ENCODE assay signal across 17 cellular contexts in the genomic region with DNA sequence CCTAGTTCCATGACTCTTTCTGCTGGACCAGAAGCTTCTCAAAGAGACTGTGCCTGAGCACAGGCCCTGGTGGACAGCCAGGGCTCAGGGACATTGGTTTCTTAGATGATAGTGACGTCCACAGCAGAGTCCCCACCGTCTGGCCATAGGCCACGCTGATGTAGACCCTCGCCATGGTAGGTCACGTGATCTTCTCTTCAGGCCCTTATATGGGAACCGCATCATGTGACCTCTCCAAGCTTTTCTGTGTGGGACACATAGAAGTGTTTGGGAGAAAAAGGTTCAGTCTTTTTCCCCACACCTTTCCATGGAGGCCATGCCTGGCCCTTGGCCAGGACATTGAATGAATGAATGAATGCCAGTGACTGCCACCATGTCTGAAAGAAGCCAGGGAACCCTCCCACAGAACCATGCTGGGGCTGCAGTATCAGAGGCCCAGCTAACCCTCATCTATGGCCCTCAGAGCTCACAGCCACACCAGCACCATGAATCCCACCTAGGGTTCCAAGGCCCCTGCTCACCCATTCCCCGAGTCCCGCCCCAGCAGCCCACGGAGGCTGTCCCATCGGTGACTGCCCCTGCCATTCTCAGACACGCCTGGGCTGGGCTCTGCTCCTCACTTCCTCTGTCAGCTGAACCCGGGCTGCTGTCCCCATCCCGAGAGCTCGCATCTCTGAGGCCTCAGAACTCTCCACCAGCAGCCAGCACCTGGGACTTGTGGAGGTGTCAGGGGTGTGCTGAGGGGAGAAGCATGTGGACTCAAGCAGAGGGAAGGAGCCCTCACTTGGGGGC.
DNase-seq lines count a peak whose midpoint lies in the region; ATAC-seq, FAIRE-seq and TF ChIP-seq lines count a peak whose summit lies in the region.
"Had no signal": no experiment of that assay in that cellular context is flagged by ENCODE, and none has a peak within 500 bp of the region (broad histone marks: within the 10 kb centered on the region; RNA-seq: fewer than 3 reads in every experiment).

No MANE protein-coding gene starts in this region.

- in situ Hi-C loops in K562 (cut with MboI): no loop called here

- H3K4me1 ChIP-seq in BLaER1: peaks cover 4% of the 10 kb centered on the region
- H3K4me1 ChIP-seq in K562 (replicated peaks in 1 of 2; ENCODE audit: control insufficient read depth in 2 of 2, insufficient read depth in 2 of 2, low read length in 2 of 2): peaks cover 5 to 7% of the 10 kb centered on the region in 2 experiments; a peak in 3 of 5 replicates
- H3K4me1 ChIP-seq in lower lobe of right lung: no peaks in the 10 kb centered on the region
- no peaks in the 10 kb centered on the region for H3K4me1 ChIP-seq in left lung

- H3K9ac ChIP-seq in BLaER1: no peak overlapping the region
- peak overlapping the region in 1 of 2 experiments; percentile 37; a peak in 2 of 4 replicates for H3K9ac ChIP-seq in K562 (ENCODE audit: insufficient read depth in 1 of 2, low read depth in 2 of 2, low read length in 2 of 2)
- H3K9ac ChIP-seq: KMS-11 had no signal

- no peak for FAIRE-seq in K562 (lab: Jason Lieb, UNC)
- FAIRE-seq in GM12892 (lab: Jason Lieb, UNC): no peak
- FAIRE-seq: D721Med, G401.6, H1 had no signal

- H3K9me3 ChIP-seq in BLaER1: peaks cover 25% of the 10 kb centered on the region
- H3K9me3 ChIP-seq in K562 (replicated peaks; ENCODE audit: control insufficient read depth, insufficient read depth, low read depth, low read length): peaks cover 10% of the 10 kb centered on the region
- no peaks in the 10 kb centered on the region for H3K9me3 ChIP-seq in lower lobe of right lung
- H3K9me3 ChIP-seq in left lung: no peaks in the 10 kb centered on the region

- 0 out of 2 replicates have a peak overlapping the region, but pooled peaks have one; percentile 6 for H3K27ac ChIP-seq in BLaER1
- H3K27ac ChIP-seq in K562 (ENCODE audit: extremely low read depth, low read depth, low read length): no peak overlapping the region
- H3K27ac ChIP-seq in lower lobe of right lung: no peak overlapping the region
- no peak overlapping the region for H3K27ac ChIP-seq in left lung
- H3K27ac ChIP-seq: KMS-11 had no signal

- H3K9me1 ChIP-seq in K562 (ENCODE audit: control insufficient read depth, insufficient read depth, low read length): no peaks in the 10 kb centered on the region

- TF ChIP-seq CTCF in K562 (IDR thresholded peaks at IDR 0.05 in 2 of 3, conservative IDR thresholded peaks at IDR 0.05 in 1 of 3; ENCODE audit: insufficient read depth in 2 of 3, low read depth in 1 of 3, low read length in 3 of 3) (no peak), lower lobe of right lung (IDR thresholded peaks at IDR 0.05) (no peak), left lung (IDR thresholded peaks at IDR 0.05) (no peak)

- no peak for TF ChIP-seq EP300 in K562 (IDR thresholded peaks at IDR 0.05; ENCODE audit: low read length)

- H4K20me1 ChIP-seq in BLaER1 (no peaks in the 10 kb centered on the region), K562 (replicated peaks; ENCODE audit: control insufficient read depth, insufficient read depth, low read length) (no peaks in the 10 kb centered on the region)

- WGBS in K562 (ENCODE audit: insufficient coverage, low coverage, missing lambda C conversion rate): 58% methylated on average over 12 of the region's 14 CpGs

- TF ChIP-seq POLR2A in K562 (conservative IDR thresholded peaks at IDR 0.05): no peak
- TF ChIP-seq POLR2A in GM12892 (IDR thresholded peaks at IDR 0.05; ENCODE audit: low read depth, low read length): no peak

- no peak overlapping the region for H3K4me2 ChIP-seq in BLaER1
- H3K4me2 ChIP-seq in K562 (ENCODE audit: insufficient read depth, low read length): no peak overlapping the region
- H3K4me2 ChIP-seq: KMS-11 had no signal

- H3K27me3 ChIP-seq in BLaER1: no peaks in the 10 kb centered on the region
- no peaks in the 10 kb centered on the region for H3K27me3 ChIP-seq in K562 (ENCODE audit: control insufficient read depth in 2 of 2, insufficient read depth in 2 of 2, low read length in 2 of 2)
- H3K27me3 ChIP-seq in lower lobe of right lung (ENCODE audit: low read depth): no peaks in the 10 kb centered on the region
- no peaks in the 10 kb centered on the region for H3K27me3 ChIP-seq in left lung

- no peak for DNase-seq in K562 (ENCODE audit: extremely low read depth in 1 of 4, low spot score in 3 of 4)
- DNase-seq in lower lobe of right lung: peak; percentile 34
- DNase-seq in left lung: no peak
- DNase-seq in HPDE6-E6E7 (ENCODE audit: extremely low spot score): no peak
- no peak for DNase-seq in GM12892 (ENCODE audit: insufficient read length)
- no peak for DNase-seq in NCI-H510A treated with DMSO at 0.1 percent for 48 hours (lab: John Stamatoyannopoulos, UW)
- DNase-seq: 8988T; C1 segment of cervical spinal cord; CD4-positive, CD25-positive, alpha-beta regulatory T cell; COR-L47; H9; IMR-90 had no signal

- POLR2A ChIA-PET in K562 (lab: Yijun Ruan, JAX): no interaction called here

- ATAC-seq in K562: no peak
- ATAC-seq in lower lobe of right lung: no peak
- no peak for ATAC-seq in left lung

- no TSS peak for BruUV-seq in K562 (replicated peaks; lab: Mats Ljungman, UMichigan)

- TF ChIP-seq RAD21 in K562 (CRISPR knock-in tag; conservative IDR thresholded peaks at IDR 0.05 in 1 of 2, IDR thresholded peaks at IDR 0.05 in 1 of 2): no peak

- H3K79me2 ChIP-seq in K562 (ENCODE audit: control insufficient read depth, insufficient read depth, low read length): no peaks in the 10 kb centered on the region

- H3K36me3 ChIP-seq in BLaER1 (no peaks in the 10 kb centered on the region), K562 (ENCODE audit: control insufficient read depth, insufficient read depth, low read length) (no peaks in the 10 kb centered on the region), lower lobe of right lung (no peaks in the 10 kb centered on the region), left lung (no peaks in the 10 kb centered on the region)

- intact Hi-C loops in K562 (cut with micrococcal nuclease): no loop called here
- intact Hi-C loops in lower lobe of right lung (cut with DNase I): no loop called here
- intact Hi-C loops in left lung (cut with DNase I): no loop called here

- H3K4me3 ChIP-seq in BLaER1 (no peak overlapping the region), K562 (no peak overlapping the region), lower lobe of right lung (no peak overlapping the region), left lung (no peak overlapping the region)

- no peak overlapping the region for H2AFZ ChIP-seq in K562 (ENCODE audit: low read depth, low read length)

- CTCF ChIA-PET in K562 (lab: Yijun Ruan, JAX; ENCODE audit: low intra/inter-chr PET ratio): no interaction called here

TF ChIP-seq in K562, 482 proteins besides CTCF, POLR2A, EP300 and RAD21 (continues in another document):
- TF ChIP-seq, protein P1, sequence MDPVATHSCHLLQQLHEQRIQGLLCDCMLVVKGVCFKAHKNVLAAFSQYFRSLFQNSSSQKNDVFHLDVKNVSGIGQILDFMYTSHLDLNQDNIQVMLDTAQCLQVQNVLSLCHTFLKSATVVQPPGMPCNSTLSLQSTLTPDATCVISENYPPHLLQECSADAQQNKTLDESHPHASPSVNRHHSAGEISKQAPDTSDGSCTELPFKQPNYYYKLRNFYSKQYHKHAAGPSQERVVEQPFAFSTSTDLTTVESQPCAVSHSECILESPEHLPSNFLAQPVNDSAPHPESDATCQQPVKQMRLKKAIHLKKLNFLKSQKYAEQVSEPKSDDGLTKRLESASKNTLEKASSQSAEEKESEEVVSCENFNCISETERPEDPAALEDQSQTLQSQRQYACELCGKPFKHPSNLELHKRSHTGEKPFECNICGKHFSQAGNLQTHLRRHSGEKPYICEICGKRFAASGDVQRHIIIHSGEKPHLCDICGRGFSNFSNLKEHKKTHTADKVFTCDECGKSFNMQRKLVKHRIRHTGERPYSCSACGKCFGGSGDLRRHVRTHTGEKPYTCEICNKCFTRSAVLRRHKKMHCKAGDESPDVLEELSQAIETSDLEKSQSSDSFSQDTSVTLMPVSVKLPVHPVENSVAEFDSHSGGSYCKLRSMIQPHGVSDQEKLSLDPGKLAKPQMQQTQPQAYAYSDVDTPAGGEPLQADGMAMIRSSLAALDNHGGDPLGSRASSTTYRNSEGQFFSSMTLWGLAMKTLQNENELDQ (CRISPR knock-in tag; IDR thresholded peaks at IDR 0.05; ENCODE audit: borderline replicate concordance): no peak
- TF ChIP-seq RAD51 (IDR thresholded peaks at IDR 0.05; ENCODE audit: borderline replicate concordance, low read depth) (peak; percentile 70), ZNF79 (CRISPR knock-in tag; IDR thresholded peaks at IDR 0.05; ENCODE audit: low read depth) (no peak), EZH2 (IDR thresholded peaks at IDR 0.05; ENCODE audit: borderline replicate concordance, low read depth, low read length) (no peak), SRSF7 (optimal IDR thresholded peaks at IDR 0.05; ENCODE audit: low read depth, low read length) (no peak), MTA1 (IDR thresholded peaks at IDR 0.05; ENCODE audit: borderline replicate concordance) (no peak), GTF2A2 (tag; IDR thresholded peaks at IDR 0.05) (no peak), SRSF3 (IDR thresholded peaks at IDR 0.05; ENCODE audit: insufficient read depth, low read length) (no peak), ILF3 (IDR thresholded peaks at IDR 0.05; ENCODE audit: borderline replicate concordance) (no peak), PHF20 (IDR thresholded peaks at IDR 0.05; ENCODE audit: partially characterized antibody) (no peak), YY1 (IDR thresholded peaks at IDR 0.05; ENCODE audit: borderline replicate concordance in 1 of 3, control insufficient read depth in 1 of 3, extremely low read depth in 1 of 3, insufficient read depth in 3 of 3, insufficient read length in 1 of 3, insufficient replicate concordance in 2 of 3, low read depth in 1 of 3, low read length in 2 of 3) (no peak)
- TF ChIP-seq, protein P2, sequence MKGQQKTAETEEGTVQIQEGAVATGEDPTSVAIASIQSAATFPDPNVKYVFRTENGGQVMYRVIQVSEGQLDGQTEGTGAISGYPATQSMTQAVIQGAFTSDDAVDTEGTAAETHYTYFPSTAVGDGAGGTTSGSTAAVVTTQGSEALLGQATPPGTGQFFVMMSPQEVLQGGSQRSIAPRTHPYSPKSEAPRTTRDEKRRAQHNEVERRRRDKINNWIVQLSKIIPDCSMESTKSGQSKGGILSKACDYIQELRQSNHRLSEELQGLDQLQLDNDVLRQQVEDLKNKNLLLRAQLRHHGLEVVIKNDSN (CRISPR knock-in tag; IDR thresholded peaks at IDR 0.05): peak; percentile 61; the same call in 1 of the 2 replicates
- TF ChIP-seq, protein P3, sequence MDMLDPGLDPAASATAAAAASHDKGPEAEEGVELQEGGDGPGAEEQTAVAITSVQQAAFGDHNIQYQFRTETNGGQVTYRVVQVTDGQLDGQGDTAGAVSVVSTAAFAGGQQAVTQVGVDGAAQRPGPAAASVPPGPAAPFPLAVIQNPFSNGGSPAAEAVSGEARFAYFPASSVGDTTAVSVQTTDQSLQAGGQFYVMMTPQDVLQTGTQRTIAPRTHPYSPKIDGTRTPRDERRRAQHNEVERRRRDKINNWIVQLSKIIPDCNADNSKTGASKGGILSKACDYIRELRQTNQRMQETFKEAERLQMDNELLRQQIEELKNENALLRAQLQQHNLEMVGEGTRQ (CRISPR knock-in tag; IDR thresholded peaks at IDR 0.05): peak; percentile 55
